8 cellular contexts compared by ENCODE assay signal in the genomic region with DNA sequence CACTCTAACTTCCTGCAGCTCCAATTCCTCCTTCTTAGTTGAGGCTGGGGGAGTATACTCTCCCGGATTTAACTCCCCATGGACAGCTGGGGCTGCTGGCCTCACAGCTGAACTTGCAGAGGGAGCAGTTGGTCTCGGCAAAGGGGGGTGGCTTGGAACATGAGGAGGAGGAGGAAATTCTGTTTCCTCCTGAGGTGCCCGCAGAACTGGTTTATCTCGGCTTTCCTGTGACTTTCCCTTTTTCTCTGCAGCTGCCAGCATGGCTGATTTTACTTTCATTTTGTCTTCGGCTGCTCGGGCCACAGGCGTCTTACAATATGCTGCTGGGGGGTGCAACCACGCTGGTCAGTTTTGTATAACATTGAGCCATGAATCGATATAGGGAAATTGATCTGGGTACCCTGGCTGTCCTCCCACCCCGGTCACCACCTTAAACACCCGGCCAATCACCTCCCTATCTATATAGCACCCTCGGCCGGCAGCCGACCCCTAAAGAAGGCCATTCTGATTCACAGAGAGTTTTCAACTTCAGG.
DNase-seq lines count a peak whose midpoint lies in the region; ATAC-seq and TF ChIP-seq lines count a peak whose summit lies in the region.

No MANE protein-coding gene starts in this region.

- WGBS in prostate gland = 53% methylated on average over 14 of the region's 14 CpGs

- intact Hi-C loops in prostate gland (cut with DNase I) = no loop called here

- peak overlapping the region; percentile 21 to 28 for H3K4me3 ChIP-seq in prostate gland

- H3K27me3 ChIP-seq in prostate gland (replicated peaks; ENCODE audit: insufficient read depth) = no peaks in the 10 kb centered on the region

- peaks cover 24% of the 10 kb centered on the region for H3K4me1 Mint-ChIP-seq in T-helper 1 cell treated with Interleukin-12 subunit alpha and Interleukin-12 subunit beta and Interleukin-4 antibody, amounts not matched to agents 30 μg/mL and 1 μg/mL, for 36 hours (ENCODE audit: low read depth)
- H3K4me1 Mint-ChIP-seq in effector memory CD8-positive, alpha-beta T cell (ENCODE audit: low read depth in 2 of 2) = peaks cover 17 to 33% of the 10 kb centered on the region in 2 donors

- ATAC-seq in GM21723 (IDR thresholded peaks at IDR 0.05; ENCODE audit: unreplicated experiment) = peak; percentile 25
- peak; percentile 42 for ATAC-seq in effector memory CD8-positive, alpha-beta T cell (replicated peaks)
- ATAC-seq in GM21360 (IDR thresholded peaks at IDR 0.05; ENCODE audit: unreplicated experiment) = no peak

- peaks cover 57% of the 10 kb centered on the region for H3K27me3 Mint-ChIP-seq in T-helper 1 cell treated with Interleukin-12 subunit alpha and Interleukin-12 subunit beta and Interleukin-4 antibody, amounts not matched to agents 30 μg/mL and 1 μg/mL, for 36 hours (ENCODE audit: low read depth)
- peaks cover 0 to 5% of the 10 kb centered on the region in 2 donors for H3K27me3 Mint-ChIP-seq in effector memory CD8-positive, alpha-beta T cell

- H3K27ac Mint-ChIP-seq in T-helper 1 cell treated with Interleukin-12 subunit alpha and Interleukin-12 subunit beta and Interleukin-4 antibody, amounts not matched to agents 30 μg/mL and 1 μg/mL, for 36 hours = peak overlapping the region; percentile 17
- peak overlapping the region; percentile 97 to 98 for H3K27ac Mint-ChIP-seq in effector memory CD8-positive, alpha-beta T cell

- H3K4me3 Mint-ChIP-seq in T-helper 1 cell treated with Interleukin-12 subunit alpha and Interleukin-12 subunit beta and Interleukin-4 antibody, amounts not matched to agents 30 μg/mL and 1 μg/mL, for 36 hours = peak overlapping the region; percentile 90
- H3K4me3 Mint-ChIP-seq in effector memory CD8-positive, alpha-beta T cell = peak overlapping the region; percentile 98 to 100

- H3K36me3 Mint-ChIP-seq in T-helper 1 cell treated with Interleukin-12 subunit alpha and Interleukin-12 subunit beta and Interleukin-4 antibody, amounts not matched to agents 30 μg/mL and 1 μg/mL, for 36 hours (ENCODE audit: low read depth) = no peaks in the 10 kb centered on the region
- H3K36me3 Mint-ChIP-seq in effector memory CD8-positive, alpha-beta T cell (ENCODE audit: insufficient read depth) = peaks cover 3% of the 10 kb centered on the region

- H3K27ac ChIP-seq in prostate gland = peak overlapping the region; percentile 94 to 95

- H3K36me3 ChIP-seq in prostate gland = no peaks in the 10 kb centered on the region

- no peak for TF ChIP-seq CTCF in prostate gland (IDR thresholded peaks at IDR 0.05)

- no peaks in the 10 kb centered on the region for H3K9me3 ChIP-seq in prostate gland

- no peak for TF ChIP-seq POLR2A in prostate gland (IDR thresholded peaks at IDR 0.05)

- H3K4me1 ChIP-seq in prostate gland (replicated peaks) = peaks cover 10% of the 10 kb centered on the region

- DNase-seq in A172 (ENCODE audit: low spot score) (peak; percentile 25), prostate gland (ENCODE audit: low spot score) (peak; percentile 69), ecto neural progenitor cell (ENCODE audit: low spot score) (no peak), NCI-H2227 (lab: John Stamatoyannopoulos, UW; ENCODE audit: unreplicated experiment) (no peak)
- DNase-seq in effector memory CD8-positive, alpha-beta T cell = peak; percentile 9 to 30 (median 9)

- no peaks in the 10 kb centered on the region for H3K9me3 Mint-ChIP-seq in T-helper 1 cell treated with Interleukin-12 subunit alpha and Interleukin-12 subunit beta and Interleukin-4 antibody, amounts not matched to agents 30 μg/mL and 1 μg/mL, for 36 hours
- no peaks in the 10 kb centered on the region for H3K9me3 Mint-ChIP-seq in effector memory CD8-positive, alpha-beta T cell

Comparison
In these comparisons a context has a peak if more than half of its experiments do, and no peak if none do; other contexts are left out.
1. DNase-seq: peak in A172 (single experiment), effector memory CD8-positive, alpha-beta T cell (3 of 3) and prostate gland (single experiment); none in ecto neural progenitor cell (single experiment) and NCI-H2227 (single experiment).